In genomic region chr17:39709319-39709997, GRCh38 we compare ENCODE assay signal across 16 cellular contexts. TPM values are rescaled to one million over a fixed set of nuclear protein-coding genes. Genes with fewer than 3 reads are reported as not detected.
"Had no signal": no experiment of that assay in that cellular context is flagged by ENCODE, and none has a peak within 500 bp of the region (broad histone marks: within the 10 kb centered on the region; RNA-seq: fewer than 3 reads in every experiment).

No MANE protein-coding gene starts in this region.

- ATAC-seq: activated CD4-positive, alpha-beta T cell treated with anti-CD3 and anti-CD28 coated beads for 36 hours; activated naive CD4-positive, alpha-beta T cell treated with anti-CD3 and anti-CD28 coated beads, Interleukin-2, amount 50 U/mL, for 72 hours; left lung; pancreas had no signal

- FAIRE-seq: pancreas had no signal

- H3K27ac ChIP-seq: left lung, pancreas, tibial artery, uterus had no signal

- H3K36me3 ChIP-seq: uterus had no signal

- H3K4me1 ChIP-seq: uterus had no signal

- H3K4me3 Mint-ChIP-seq: activated CD4-positive, alpha-beta T cell treated with anti-CD3 and anti-CD28 coated beads for 36 hours; brain; dendritic cell treated with granulocyte-macrophage colony-stimulating factor and Interleukin-4, amounts not matched to agents 40 ng/mL and 50 ng/mL, for 4 days; memory B cell; T-helper 2 cell treated with Interferon-gamma antibody and Interleukin-4, amounts not matched to agents 5 μg/mL and 100 μg/mL, for 36 hours had no signal

- H3K9me3 Mint-ChIP-seq: activated naive CD4-positive, alpha-beta T cell treated with anti-CD3 and anti-CD28 coated beads, Interleukin-2, amount 50 U/mL, for 72 hours; brain; dendritic cell treated with granulocyte-macrophage colony-stimulating factor and Interleukin-4, amounts not matched to agents 40 ng/mL and 50 ng/mL, for 4 days; memory B cell; T-helper 2 cell treated with Interferon-gamma antibody and Interleukin-4, amounts not matched to agents 5 μg/mL and 100 μg/mL, for 36 hours had no signal

- H3K27ac Mint-ChIP-seq: activated CD4-positive, alpha-beta T cell treated with anti-CD3 and anti-CD28 coated beads for 36 hours; dendritic cell treated with granulocyte-macrophage colony-stimulating factor and Interleukin-4, amounts not matched to agents 40 ng/mL and 50 ng/mL, for 4 days; memory B cell; T-helper 2 cell treated with Interferon-gamma antibody and Interleukin-4, amounts not matched to agents 5 μg/mL and 100 μg/mL, for 36 hours had no signal

- H3K36me3 Mint-ChIP-seq: activated naive CD4-positive, alpha-beta T cell treated with anti-CD3 and anti-CD28 coated beads, Interleukin-2, amount 50 U/mL, for 72 hours; memory B cell had no signal

- H3K27me3 ChIP-seq: left lung, pancreas, tibial artery, uterus had no signal

- H3K9me3 ChIP-seq: left lung, pancreas, tibial artery, uterus had no signal

- H3K4me3 ChIP-seq: left lung, pancreas, tibial artery, uterus had no signal

- DNase-seq: activated CD4-positive, alpha-beta T cell treated with anti-CD3 and anti-CD28 coated beads for 36 hours; activated CD8-positive, alpha-beta memory T cell treated with anti-CD3 and anti-CD28 coated beads for 24 hours; amniotic stem cell; stimulated activated CD4-positive, alpha-beta T cell treated with anti-CD3 and anti-CD28 coated beads, Interleukin-4, amount 100 ng/mL, for 1 hour; stimulated activated CD8-positive, alpha-beta memory T cell treated with anti-CD3 and anti-CD28 coated beads, Interleukin-4, amount 100 ng/mL, for 48 hours; tibial artery; uterus had no signal

- H3K27me3 Mint-ChIP-seq: activated CD4-positive, alpha-beta T cell treated with anti-CD3 and anti-CD28 coated beads for 36 hours; brain had no signal

RNA-seq across cellular contexts. Expression of gene GRB7, which starts 28.3 kb away (rescaled TPM):
- total RNA-seq: glomerular endothelial cell had no signal
- polyA plus RNA-seq: neural cell had no signal

RNA-seq across cellular contexts. Expression of gene PNMT, which starts 41.2 kb away (rescaled TPM):
- total RNA-seq: activated CD4-positive, alpha-beta T cell treated with anti-CD3 and anti-CD28 coated beads for 36 hours; glomerular endothelial cell had no signal
